In the genomic region with DNA sequence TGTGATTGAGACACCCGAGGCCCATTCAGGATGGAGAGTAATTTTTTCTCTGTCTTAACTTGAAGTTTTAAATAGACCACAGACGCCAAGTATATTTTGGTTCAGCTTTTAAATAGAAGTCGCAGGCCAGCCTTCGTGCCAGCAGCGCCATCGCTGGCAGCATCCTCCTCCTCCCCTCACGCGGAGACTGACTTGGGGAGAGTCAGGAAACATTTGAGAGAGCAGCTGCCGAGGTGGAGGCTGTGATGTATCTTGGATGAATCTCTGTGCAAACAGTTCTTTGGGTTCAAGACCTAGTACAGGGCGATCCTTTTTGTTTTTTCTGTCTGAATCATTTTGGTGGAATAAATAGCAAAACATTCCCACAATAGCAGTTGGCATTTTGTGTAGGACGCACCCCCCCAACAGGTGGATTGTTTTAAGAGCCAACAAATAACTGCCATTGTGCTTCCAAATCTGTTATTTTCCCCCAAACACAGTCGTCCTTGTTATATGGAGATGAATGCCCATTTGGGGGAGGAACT, we compare ENCODE assay signal across 8 cellular contexts. TPM values are rescaled to one million over a fixed set of nuclear protein-coding genes. Genes with fewer than 3 reads are reported as not detected.
DNase-seq lines count a peak whose midpoint lies in the region; ATAC-seq and TF ChIP-seq lines count a peak whose summit lies in the region.

No MANE protein-coding gene starts in this region.

- H3K27ac Mint-ChIP-seq in stimulated activated naive CD8-positive, alpha-beta T cell treated with anti-CD3 and anti-CD28 coated beads, Interleukin-15, amount 100 ng/mL, for 72 hours, result peak overlapping the region; percentile 64 to 100

- no peaks in the 10 kb centered on the region for H3K27me3 Mint-ChIP-seq in stimulated activated naive CD8-positive, alpha-beta T cell treated with anti-CD3 and anti-CD28 coated beads, Interleukin-15, amount 100 ng/mL, for 72 hours

- H3K9me3 Mint-ChIP-seq in stimulated activated naive CD8-positive, alpha-beta T cell treated with anti-CD3 and anti-CD28 coated beads, Interleukin-15, amount 100 ng/mL, for 72 hours, result no peaks in the 10 kb centered on the region

- H3K4me3 ChIP-seq in epithelial cell of esophagus (ENCODE audit: low read length) (peak overlapping the region; percentile 61), mononuclear cell (ENCODE audit: low read length) (peak overlapping the region; percentile 48)

- H3K27me3 ChIP-seq in mononuclear cell (ENCODE audit: insufficient read depth, low read length), result peaks cover 13% of the 10 kb centered on the region

- H3K4me1 ChIP-seq in mononuclear cell (ENCODE audit: insufficient read depth, low read length), result peaks cover 30% of the 10 kb centered on the region

- peak; percentile 37 for ATAC-seq in stimulated activated naive CD8-positive, alpha-beta T cell treated with anti-CD3 and anti-CD28 coated beads, Interleukin-15, amount 100 ng/mL, for 72 hours

- H3K4me3 Mint-ChIP-seq in stimulated activated naive CD8-positive, alpha-beta T cell treated with anti-CD3 and anti-CD28 coated beads, Interleukin-15, amount 100 ng/mL, for 72 hours, result peak overlapping the region; percentile 97 to 98

- peaks cover 12% of the 10 kb centered on the region for H3K4me1 Mint-ChIP-seq in stimulated activated naive CD8-positive, alpha-beta T cell treated with anti-CD3 and anti-CD28 coated beads, Interleukin-15, amount 100 ng/mL, for 72 hours

- no peaks in the 10 kb centered on the region for H3K9me3 ChIP-seq in mononuclear cell (ENCODE audit: low read depth, low read length)

- peak; percentile 28 for TF ChIP-seq CTCF in epithelial cell of esophagus (IDR thresholded peaks at IDR 0.05; ENCODE audit: insufficient read depth, low read depth, low read length, missing control alignments)

- DNase-seq in NCI-H1417 (lab: John Stamatoyannopoulos, UW), result peak; percentile 24 to 71 (median 46)
- DNase-seq in NCI-H1417 treated with DMSO at 0.1 percent for 48 hours (lab: John Stamatoyannopoulos, UW), result no peak
- DNase-seq in NCI-H1930 (lab: John Stamatoyannopoulos, UW), result peak; percentile 37 to 51
- DNase-seq in activated CD8-positive, alpha-beta memory T cell treated with anti-CD3 and anti-CD28 coated beads, Interleukin-2, amount 50 U/mL, for 4 hours, result peak; percentile 37
- DNase-seq in epithelial cell of esophagus (ENCODE audit: low read depth), result peak; percentile 35
- peak in 1 of 2 donors; percentile 47 for DNase-seq in stimulated activated naive CD8-positive, alpha-beta T cell treated with anti-CD3 and anti-CD28 coated beads, Interleukin-15, amount 100 ng/mL, for 72 hours
- no peak for DNase-seq in cortex of kidney (lab: John Stamatoyannopoulos, UW)

RNA-seq across cellular contexts. Expression of a gene that starts 0.9 kb away (rescaled TPM):
- 1.4 TPM for total RNA-seq in mononuclear cell

Comparison
In these comparisons a context has a peak if more than half of its experiments do, and no peak if none do; other contexts are left out.
1. DNase-seq: peak in NCI-H1417 (3 of 3), NCI-H1930 (2 of 2), activated CD8-positive, alpha-beta memory T cell treated with anti-CD3 and anti-CD28 coated beads, Interleukin-2, amount 50 U/mL, for 4 hours (single experiment) and epithelial cell of esophagus (single experiment); none in NCI-H1417 treated with DMSO at 0.1 percent for 48 hours (single experiment) and cortex of kidney (single experiment).